1 cellular context compared by ENCODE assay signal in the genomic region with DNA sequence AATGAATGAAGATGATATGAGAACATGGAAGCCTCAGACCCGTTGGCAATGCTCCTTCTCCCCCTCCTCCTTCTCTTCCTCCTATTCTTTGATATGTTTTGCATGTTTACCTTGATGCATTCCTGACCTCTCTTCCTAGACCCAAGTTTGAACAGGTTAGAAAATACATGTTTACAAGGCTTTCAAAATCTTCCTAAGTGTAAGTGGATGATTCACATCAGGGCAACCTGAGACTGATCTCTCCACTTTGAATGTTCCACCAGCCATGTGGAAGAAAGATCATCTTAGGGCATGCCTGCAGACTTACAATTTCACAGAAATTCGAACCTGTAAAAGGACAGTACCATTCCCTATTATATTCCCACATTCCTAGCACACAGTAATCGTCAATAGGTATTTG.
TF ChIP-seq lines count a peak whose summit lies in the region.

No MANE protein-coding gene starts in this region.

TF ChIP-seq in K562, 482 proteins besides CTCF, POLR2A, EP300 and RAD21:
- TF ChIP-seq ERF (CRISPR knock-in tag; IDR thresholded peaks at IDR 0.05) (no peak), CCNT2 (IDR thresholded peaks at IDR 0.05; ENCODE audit: borderline replicate concordance, extremely low read depth, insufficient read length, low read depth, low read length) (no peak)
- TF ChIP-seq, protein P1, sequence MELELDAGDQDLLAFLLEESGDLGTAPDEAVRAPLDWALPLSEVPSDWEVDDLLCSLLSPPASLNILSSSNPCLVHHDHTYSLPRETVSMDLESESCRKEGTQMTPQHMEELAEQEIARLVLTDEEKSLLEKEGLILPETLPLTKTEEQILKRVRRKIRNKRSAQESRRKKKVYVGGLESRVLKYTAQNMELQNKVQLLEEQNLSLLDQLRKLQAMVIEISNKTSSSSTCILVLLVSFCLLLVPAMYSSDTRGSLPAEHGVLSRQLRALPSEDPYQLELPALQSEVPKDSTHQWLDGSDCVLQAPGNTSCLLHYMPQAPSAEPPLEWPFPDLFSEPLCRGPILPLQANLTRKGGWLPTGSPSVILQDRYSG (tag; conservative IDR thresholded peaks at IDR 0.05; ENCODE audit: low read depth): no peak
